ENCODE assay signal across 2 cellular contexts in genomic region chr12:21300632-21301031, GRCh38.
A peak's percentile ranks its signal among the peaks of the same experiment; 100 is the strongest.
TF ChIP-seq lines count a peak whose summit lies in the region.

No MANE protein-coding gene starts in this region.

TF ChIP-seq in K562, 482 proteins besides CTCF, POLR2A, EP300 and RAD21:
- no peak for TF ChIP-seq CEBPG (CRISPR knock-in tag; IDR thresholded peaks at IDR 0.05)
- TF ChIP-seq CEBPG (tag; conservative IDR thresholded peaks at IDR 0.05 in 1 of 2, IDR thresholded peaks at IDR 0.05 in 1 of 2) = peak; percentile 46 to 65
- TF ChIP-seq CEBPZ (IDR thresholded peaks at IDR 0.05; ENCODE audit: borderline replicate concordance, low read depth, low read length) = no peak
- no peak for TF ChIP-seq ZKSCAN3 (CRISPR knock-in tag; IDR thresholded peaks at IDR 0.05)
- no peak for TF ChIP-seq E2F1 (CRISPR knock-in tag; IDR thresholded peaks at IDR 0.05)
- TF ChIP-seq ATF2 (CRISPR knock-in tag; IDR thresholded peaks at IDR 0.05) = no peak
- no peak for TF ChIP-seq ZFP30 (CRISPR knock-in tag; IDR thresholded peaks at IDR 0.05; ENCODE audit: borderline replicate concordance)
- TF ChIP-seq NELFE (IDR thresholded peaks at IDR 0.05; ENCODE audit: insufficient read depth, insufficient read length) = no peak
- no peak for TF ChIP-seq SREBF1 (IDR thresholded peaks at IDR 0.05; ENCODE audit: borderline replicate concordance, low read depth, low read length)
- peak; percentile 46; the same call in 1 of the 2 replicates for TF ChIP-seq CEBPB (tag; IDR thresholded peaks at IDR 0.05)

TF ChIP-seq in HepG2, 621 proteins besides CTCF, POLR2A, EP300 and RAD21:
- peak; percentile 5; the same call in 1 of the 2 replicates for TF ChIP-seq ATF7 (IDR thresholded peaks at IDR 0.05)
- TF ChIP-seq ATF7 (CRISPR knock-in tag; IDR thresholded peaks at IDR 0.05) = no peak
- TF ChIP-seq MXD4 (CRISPR knock-in tag; IDR thresholded peaks at IDR 0.05) = no peak
- no peak for TF ChIP-seq ZNF652 (CRISPR knock-in tag; IDR thresholded peaks at IDR 0.05; ENCODE audit: borderline replicate concordance, low read depth)
- TF ChIP-seq ZBTB34 (CRISPR knock-in tag; IDR thresholded peaks at IDR 0.05) = no peak
- TF ChIP-seq ZNF616 (CRISPR knock-in tag; IDR thresholded peaks at IDR 0.05; ENCODE audit: low read depth) = no peak
- TF ChIP-seq ZNF563 (CRISPR knock-in tag; IDR thresholded peaks at IDR 0.05) = no peak
- peak; percentile 66; the same call in 1 of the 2 replicates for TF ChIP-seq CEBPB (IDR thresholded peaks at IDR 0.05; ENCODE audit: borderline replicate concordance, low read depth, low read length)
- TF ChIP-seq ADNP (CRISPR knock-in tag; IDR thresholded peaks at IDR 0.05) = no peak
- no peak for TF ChIP-seq ARHGAP35 (CRISPR knock-in tag; IDR thresholded peaks at IDR 0.05; ENCODE audit: borderline replicate concordance)
- TF ChIP-seq ZBED4 (CRISPR knock-in tag; IDR thresholded peaks at IDR 0.05; ENCODE audit: borderline replicate concordance) = no peak
- no peak for TF ChIP-seq TP53 (CRISPR knock-in tag; conservative IDR thresholded peaks at IDR 0.05)
- TF ChIP-seq ZBTB8A (CRISPR knock-in tag; IDR thresholded peaks at IDR 0.05; ENCODE audit: borderline replicate concordance, low read depth) = no peak
